13 cellular contexts compared by ENCODE assay signal in the genomic region with DNA sequence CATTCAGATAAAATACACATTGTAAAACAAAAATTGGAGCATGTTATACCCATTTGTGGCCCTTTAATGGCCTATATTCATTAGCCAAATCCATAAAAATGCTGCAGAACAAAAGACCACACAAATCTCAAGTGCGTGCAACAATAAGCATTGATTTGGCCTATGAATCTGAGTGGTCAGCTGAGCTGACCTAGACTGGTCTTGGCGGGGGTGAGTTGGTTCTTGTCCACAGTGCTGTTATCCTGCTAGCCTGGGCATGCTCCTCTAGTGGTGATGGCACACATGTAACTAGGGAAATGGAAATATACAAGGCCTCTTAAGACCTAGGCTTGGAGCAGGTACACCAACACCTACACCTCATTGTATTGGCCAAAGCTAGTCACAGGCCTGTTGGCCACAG.
A peak's percentile ranks its signal among the peaks of the same experiment; 100 is the strongest.
DNase-seq lines count a peak whose midpoint lies in the region; ATAC-seq lines count a peak whose summit lies in the region.
"Had no signal": no experiment of that assay in that cellular context is flagged by ENCODE, and none has a peak within 500 bp of the region (broad histone marks: within the 10 kb centered on the region; RNA-seq: fewer than 3 reads in every experiment).

No MANE protein-coding gene starts in this region.

- DNase-seq in NCI-H748 (lab: John Stamatoyannopoulos, UW; ENCODE audit: unreplicated experiment) (peak; percentile 60), substantia nigra (lab: John Stamatoyannopoulos, UW) (peak in 44 of 49 donors; percentile 9 to 81 (median 52)), GM23248 (no peak), NCI-H2107 treated with DMSO at 0.1 percent for 48 hours (lab: John Stamatoyannopoulos, UW; ENCODE audit: unreplicated experiment) (no peak)
- DNase-seq: ACHN; CD8-positive, alpha-beta T cell; GF-D8; Karpas-422; NCI-H1930; NCI-H510A had no signal

- H3K4me3 ChIP-seq in GM23248: no peak overlapping the region

- no peak for ATAC-seq in HG03025 (IDR thresholded peaks at IDR 0.05; ENCODE audit: low FRiP score, unreplicated experiment)
- ATAC-seq: CD8-positive, alpha-beta T cell had no signal

- no peak overlapping the region for H3K9ac ChIP-seq in GM23248

- WGBS in GM23248 (ENCODE audit: low coverage in 1 of 2, low lambda C conversion rate in 2 of 2, missing lambda C conversion rate in 2 of 2), 2 experiments: 62 to 67% methylated on average over 2 of the region's 2 CpGs

- no peaks in the 10 kb centered on the region for H3K9me3 ChIP-seq in GM23248 (ENCODE audit: low read depth)

- H3K27me3 ChIP-seq in layer of hippocampus (ENCODE audit: control insufficient read depth, insufficient read depth, low read length) (no peaks in the 10 kb centered on the region), GM23248 (replicated peaks; ENCODE audit: insufficient read depth) (no peaks in the 10 kb centered on the region)

- H3K27ac ChIP-seq in cingulate gyrus (ENCODE audit: low read depth, low read length) (peak overlapping the region; percentile 94), layer of hippocampus (ENCODE audit: low read depth, low read length) (peak overlapping the region; percentile 94), substantia nigra (ENCODE audit: low read depth, low read length, poor library complexity, severe bottlenecking) (peak overlapping the region; percentile 96), GM23248 (no peak overlapping the region)

- no peaks in the 10 kb centered on the region for H4K20me1 ChIP-seq in GM23248 (ENCODE audit: insufficient read depth)

- H3K4me2 ChIP-seq in GM23248 (ENCODE audit: unreplicated experiment): no peak overlapping the region

- H3K4me1 ChIP-seq in GM23248 (ENCODE audit: insufficient read depth): peaks cover 7% of the 10 kb centered on the region

- in situ Hi-C loops in GM23248 (cut with MboI): no loop called here

- H3K36me3 ChIP-seq in GM23248 (ENCODE audit: low read depth): no peaks in the 10 kb centered on the region

- H3K9me2 ChIP-seq in GM23248 (ENCODE audit: insufficient read depth): no peaks in the 10 kb centered on the region

- H3K79me2 ChIP-seq in GM23248 (ENCODE audit: insufficient read depth): no peaks in the 10 kb centered on the region

- peaks cover 17% of the 10 kb centered on the region for H3F3A ChIP-seq in GM23248 (ENCODE audit: insufficient read depth)

- no peak overlapping the region for H2AFZ ChIP-seq in GM23248

Comparison
In these comparisons a context has a peak if more than half of its experiments do, and no peak if none do; other contexts are left out.
1. DNase-seq: peak in NCI-H748 (single experiment) and substantia nigra (44 of 49); none in GM23248 (single experiment) and NCI-H2107 treated with DMSO at 0.1 percent for 48 hours (single experiment).